In the genomic region with DNA sequence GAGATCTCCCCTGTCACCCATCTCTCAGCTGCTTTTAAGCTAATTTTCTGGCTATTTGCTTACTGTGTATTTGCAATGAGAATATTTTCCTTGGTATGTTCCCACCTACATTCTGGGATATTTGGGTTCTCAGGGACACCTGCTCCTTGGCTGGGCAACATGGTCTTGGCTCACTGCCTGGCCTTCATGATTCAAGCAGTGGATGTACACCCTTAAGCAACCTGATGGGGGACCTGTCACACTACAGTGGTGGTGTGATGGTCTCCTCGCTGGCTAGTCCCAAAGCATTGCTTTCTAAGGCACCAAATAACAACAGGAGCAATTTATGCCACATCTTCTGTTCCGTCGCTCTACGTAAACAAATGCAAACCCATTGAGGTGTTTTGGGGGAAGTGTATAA, we compare ENCODE assay signal across 20 cellular contexts.
"Had no signal": no experiment of that assay in that cellular context is flagged by ENCODE, and none has a peak within 500 bp of the region (broad histone marks: within the 10 kb centered on the region; RNA-seq: fewer than 3 reads in every experiment).

No MANE protein-coding gene starts in this region.

- H3K9me3 ChIP-seq: lower lobe of right lung, prostate gland, right atrium auricular region, stomach, thyroid gland, vagina had no signal

- H3K4me1 ChIP-seq: lower lobe of right lung, prostate gland, right atrium auricular region, thyroid gland, vagina had no signal

- H3K4me3 ChIP-seq: lower lobe of right lung, prostate gland, right atrium auricular region, smooth muscle cell, stomach, thyroid gland, vagina had no signal

- H3K4me3 Mint-ChIP-seq: effector memory CD8-positive, alpha-beta T cell; naive thymus-derived CD8-positive, alpha-beta T cell; nephron progenitor cell had no signal

- H3K4me1 Mint-ChIP-seq: nephron progenitor cell had no signal

- H3K36me3 ChIP-seq: lower lobe of right lung, prostate gland, right atrium auricular region, stomach, thyroid gland, vagina had no signal

- H3K27me3 ChIP-seq: right atrium auricular region, stomach, thyroid gland, vagina had no signal

- H3K27ac ChIP-seq: lower lobe of right lung, prostate gland, right atrium auricular region, stomach, thyroid gland, vagina had no signal

- H3K4me2 ChIP-seq: smooth muscle cell had no signal

- H3K9me3 Mint-ChIP-seq: effector memory CD8-positive, alpha-beta T cell had no signal

- DNase-seq: dermis blood vessel endothelial cell; effector memory CD8-positive, alpha-beta T cell; hypothalamus; left ventricle myocardium superior; lower lobe of right lung; naive thymus-derived CD8-positive, alpha-beta T cell; nephron progenitor cell; nucleus accumbens; stimulated activated CD4-positive, alpha-beta T cell treated with anti-CD3 and anti-CD28 coated beads, Interleukin-12 subunit alpha, Interleukin-12 subunit beta, amount 100 ng/mL, for 4 hours; stimulated activated CD4-positive, alpha-beta T cell treated with anti-CD3 and anti-CD28 coated beads, Interleukin-1b, Interleukin-23, amount 100 ng/mL, for 48 hours; stimulated activated CD4-positive, alpha-beta T cell treated with anti-CD3 and anti-CD28 coated beads, Interleukin-4, amount 100 ng/mL, for 1 hour; stimulated activated CD8-positive, alpha-beta memory T cell treated with anti-CD3 and anti-CD28 coated beads, Interleukin-4, amount 100 ng/mL, for 48 hours; stimulated activated naive CD4-positive, alpha-beta T cell treated with Interleukin-2 at 50 U/mL for 16 hours; stomach; thyroid gland; trophoblast cell had no signal

- H3K27ac Mint-ChIP-seq: naive thymus-derived CD8-positive, alpha-beta T cell; nephron progenitor cell had no signal
